8 cellular contexts compared by ENCODE assay signal in genomic region chr7:815284-816216, GRCh38. TPM values are rescaled to one million over a fixed set of nuclear protein-coding genes. Genes with fewer than 3 reads are reported as not detected.
A peak's percentile ranks its signal among the peaks of the same experiment; 100 is the strongest.
DNase-seq lines count a peak whose midpoint lies in the region; ATAC-seq and TF ChIP-seq lines count a peak whose summit lies in the region.

No MANE protein-coding gene starts in this region.

- H3K27me3 ChIP-seq in NT2/D1 (ENCODE audit: insufficient read depth, insufficient read length) (no peaks in the 10 kb centered on the region), brain microvascular endothelial cell (replicated peaks) (no peaks in the 10 kb centered on the region), right lobe of liver (no peaks in the 10 kb centered on the region), tibial nerve (no peaks in the 10 kb centered on the region), SJCRH30 (no peaks in the 10 kb centered on the region)

- TF ChIP-seq POLR2A in right lobe of liver (IDR thresholded peaks at IDR 0.05) (no peak), tibial nerve (IDR thresholded peaks at IDR 0.05) (no peak)

- DNase-seq in NCI-H2196 (lab: John Stamatoyannopoulos, UW; ENCODE audit: unreplicated experiment), result peak; percentile 24
- no peak for DNase-seq in NCI-H2196 treated with DMSO at 0.1 percent for 48 hours (lab: John Stamatoyannopoulos, UW; ENCODE audit: unreplicated experiment)
- DNase-seq in NT2/D1 (ENCODE audit: low read depth, low spot score), result peak; percentile 74
- DNase-seq in brain microvascular endothelial cell, result no peak
- DNase-seq in right lobe of liver, result peak in 1 of 3 donors; percentile 46
- DNase-seq in tibial nerve (ENCODE audit: low spot score in 2 of 2), result no peak
- DNase-seq in SJCRH30, result no peak
- DNase-seq in dermis blood vessel endothelial cell, result no peak

- peak overlapping the region; percentile 86 for H3K9ac ChIP-seq in NT2/D1 (ENCODE audit: insufficient read length, low read depth)

- H3K27ac ChIP-seq in brain microvascular endothelial cell (no peak overlapping the region), right lobe of liver (peak overlapping the region in 2 of 3 donors; percentile 40 to 52), tibial nerve (peak overlapping the region in 3 of 4 donors; percentile 58 to 93 (median 92)), SJCRH30 (no peak overlapping the region)

- 44% methylated on average over 26 of the region's 56 CpGs for WGBS in right lobe of liver (ENCODE audit: insufficient coverage, low coverage, low lambda C conversion rate, missing lambda C conversion rate)
- 32 to 39% methylated on average over 31 to 34 of the region's 56 CpGs for WGBS in tibial nerve, 2 donors

- no peak for ATAC-seq in right lobe of liver

- in situ Hi-C loops in brain microvascular endothelial cell (cut with HindIII; ENCODE audit: low pct_ligation_motif_present, low sequenced_read_pairs), result no loop called here

- TF ChIP-seq CTCF in brain microvascular endothelial cell (IDR thresholded peaks at IDR 0.05; ENCODE audit: low read depth, low read length, missing control alignments) (no peak), right lobe of liver (IDR thresholded peaks at IDR 0.05) (no peak), tibial nerve (IDR thresholded peaks at IDR 0.05) (no peak)

- H3K36me3 ChIP-seq in NT2/D1 (ENCODE audit: insufficient read depth, insufficient read length, low read length), result peaks cover 2% of the 10 kb centered on the region
- H3K36me3 ChIP-seq in brain microvascular endothelial cell (replicated peaks), result no peaks in the 10 kb centered on the region
- H3K36me3 ChIP-seq in right lobe of liver, result no peaks in the 10 kb centered on the region
- no peaks in the 10 kb centered on the region for H3K36me3 ChIP-seq in tibial nerve
- no peaks in the 10 kb centered on the region for H3K36me3 ChIP-seq in SJCRH30

- intact Hi-C loops in right lobe of liver (cut with DNase I), result no loop called here

- H3K9me3 ChIP-seq in NT2/D1 (ENCODE audit: insufficient read depth, low read length), result peaks cover under 1% of the 10 kb centered on the region; the same call in 1 of the 2 replicates
- H3K9me3 ChIP-seq in right lobe of liver, result no peaks in the 10 kb centered on the region
- no peaks in the 10 kb centered on the region for H3K9me3 ChIP-seq in tibial nerve
- no peaks in the 10 kb centered on the region for H3K9me3 ChIP-seq in SJCRH30 (replicated peaks)

- peak overlapping the region; percentile 65 for H3K4me3 ChIP-seq in NT2/D1 (ENCODE audit: insufficient read length, low read depth)
- peak overlapping the region; percentile 59 for H3K4me3 ChIP-seq in brain microvascular endothelial cell (ENCODE audit: low read depth, low read length)
- peak overlapping the region in 1 of 3 donors; percentile 37 for H3K4me3 ChIP-seq in right lobe of liver
- peak overlapping the region; percentile 31 to 98 (median 68) for H3K4me3 ChIP-seq in tibial nerve
- H3K4me3 ChIP-seq in SJCRH30, result no peak overlapping the region

- no peak for TF ChIP-seq EP300 in tibial nerve (IDR thresholded peaks at IDR 0.05)

- H3K4me1 ChIP-seq in NT2/D1 (ENCODE audit: insufficient read depth, insufficient read length), result peaks cover 18% of the 10 kb centered on the region
- H3K4me1 ChIP-seq in right lobe of liver, result peaks cover 0 to 33% (median 6%) of the 10 kb centered on the region in 4 donors
- peaks cover 0 to 64% (median 29%) of the 10 kb centered on the region in 4 donors for H3K4me1 ChIP-seq in tibial nerve
- H3K4me1 ChIP-seq in SJCRH30, result peaks cover 4% of the 10 kb centered on the region

RNA-seq across cellular contexts. Expression of gene SUN1, which starts 16.7 kb away (rescaled TPM):
- 10 to 100 TPM; 33.4 to 54.0 (median 48.7) TPM for total RNA-seq in right lobe of liver
- 100 to 1,000 TPM; 243 to 263 (median 244) TPM for total RNA-seq in tibial nerve
- 62.0 and 83.3 TPM in 2 replicates for total RNA-seq in SJCRH30 (2014; rRNA removed; shearing (Covaris generic))
- total RNA-seq in dermis blood vessel endothelial cell, result 287 and 302 TPM in 2 replicates

Comparison
In these comparisons a context has a peak if more than half of its experiments do, and no peak if none do; other contexts are left out.
1. DNase-seq: peak in NCI-H2196 (single experiment) and NT2/D1 (single experiment); none in NCI-H2196 treated with DMSO at 0.1 percent for 48 hours (single experiment), brain microvascular endothelial cell (single experiment), tibial nerve (0 of 2), SJCRH30 (0 of 2) and dermis blood vessel endothelial cell (single experiment).
2. H3K27ac ChIP-seq: peak in right lobe of liver (2 of 3) and tibial nerve (3 of 4); none in brain microvascular endothelial cell (single experiment) and SJCRH30 (single experiment).